1 cellular context compared by ENCODE assay signal in the genomic region with DNA sequence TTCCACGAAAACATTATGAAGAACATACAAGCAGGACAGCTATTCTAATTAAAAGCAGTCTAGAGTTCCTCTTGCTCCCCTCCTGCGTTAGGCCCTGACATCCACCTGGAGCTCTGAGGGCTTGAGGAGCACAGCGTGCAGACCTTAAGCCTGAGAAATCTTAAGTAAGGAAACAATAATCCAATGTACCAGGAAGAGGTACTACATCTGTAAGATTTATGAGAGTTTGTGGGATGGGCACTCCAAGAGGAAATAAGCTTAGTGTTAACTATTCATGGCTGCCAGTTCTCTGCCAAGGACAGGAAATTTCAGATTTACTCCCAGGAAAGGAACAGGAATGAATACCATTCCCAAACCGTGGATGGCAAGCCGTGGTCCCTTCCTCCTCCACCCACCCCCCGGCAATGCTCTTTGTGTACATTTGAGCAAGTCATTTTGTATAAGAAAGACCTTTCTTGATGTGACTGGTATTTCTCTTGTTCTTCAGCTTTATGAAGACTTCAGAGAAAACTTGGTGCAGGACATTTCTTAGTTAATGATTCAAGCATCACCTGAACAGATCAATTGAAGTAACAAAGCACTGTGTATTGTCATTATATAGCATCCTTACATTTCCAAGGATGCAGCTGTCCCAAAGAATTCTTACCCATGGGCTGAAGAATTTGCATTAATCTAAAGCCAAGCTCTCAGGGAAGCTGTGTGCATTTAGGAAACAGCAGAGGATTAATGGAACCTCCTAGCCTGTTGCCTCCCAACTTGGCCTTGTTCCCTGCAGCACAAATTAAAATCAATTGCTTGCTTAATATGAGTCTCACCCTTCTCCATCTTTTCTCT.
TF ChIP-seq lines count a peak whose summit lies in the region.

No MANE protein-coding gene starts in this region.

TF ChIP-seq in endothelial cell of umbilical vein, 7 proteins besides CTCF, POLR2A, EP300 and RAD21:
- TF ChIP-seq FOS (IDR thresholded peaks at IDR 0.05; ENCODE audit: borderline replicate concordance, insufficient read depth, low read length) (no peak), MAX (IDR thresholded peaks at IDR 0.05; ENCODE audit: insufficient read depth, insufficient read length) (no peak)
